ENCODE assay signal across 15 cellular contexts in the genomic region with DNA sequence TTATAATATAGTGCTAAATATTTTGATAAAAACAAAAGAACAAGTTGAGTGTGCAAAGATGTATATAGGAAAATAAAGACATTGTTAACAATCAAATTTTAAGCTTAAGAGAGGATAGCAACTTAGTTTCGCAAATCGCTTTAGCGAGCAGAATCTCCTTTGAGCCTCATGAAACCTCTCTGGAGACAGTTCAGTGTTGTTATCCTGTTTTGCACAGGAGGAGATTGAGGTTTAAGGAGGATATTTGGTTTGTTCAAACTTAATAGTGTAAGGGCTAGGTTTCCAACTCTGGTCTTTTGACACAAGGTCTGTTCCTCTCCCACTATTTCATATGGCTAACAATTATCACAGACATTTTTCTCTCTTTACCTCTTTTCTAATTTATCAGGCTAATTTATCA.
"Had no signal": no experiment of that assay in that cellular context is flagged by ENCODE, and none has a peak within 500 bp of the region (broad histone marks: within the 10 kb centered on the region; RNA-seq: fewer than 3 reads in every experiment).

No MANE protein-coding gene starts in this region.

- H3K27me3 Mint-ChIP-seq: activated CD4-positive, alpha-beta memory T cell treated with anti-CD3 and anti-CD28 coated beads for 36 hours had no signal

- H3K9me3 ChIP-seq: colonic mucosa, suprapubic skin, upper lobe of right lung had no signal

- H3K36me3 Mint-ChIP-seq: activated CD4-positive, alpha-beta memory T cell treated with anti-CD3 and anti-CD28 coated beads for 36 hours; natural killer cell had no signal

- H3K4me1 Mint-ChIP-seq: natural killer cell had no signal

- H3K27me3 ChIP-seq: cardiac muscle cell, colonic mucosa, foreskin keratinocyte, suprapubic skin, upper lobe of right lung had no signal

- H3K27ac Mint-ChIP-seq: activated CD4-positive, alpha-beta memory T cell treated with anti-CD3 and anti-CD28 coated beads for 36 hours; natural killer cell had no signal

- H3K36me3 ChIP-seq: cardiac muscle cell, colonic mucosa, suprapubic skin, upper lobe of right lung had no signal

- H3K27ac ChIP-seq: cardiac muscle cell, colonic mucosa, foreskin keratinocyte, suprapubic skin, upper lobe of right lung had no signal

- DNase-seq: activated CD4-positive, alpha-beta memory T cell treated with anti-CD3 and anti-CD28 coated beads for 36 hours; activated CD4-positive, CD25-positive, alpha-beta regulatory T cell treated with anti-CD3 and anti-CD28 coated beads, Interleukin-2, amount 50 U/mL, for 72 hours; activated CD8-positive, alpha-beta memory T cell treated with anti-CD3 and anti-CD28 coated beads, Interleukin-2, amount 50 U/mL, for 4 hours; activated gamma-delta T cell treated with Interleukin-2 at 50 U/mL for 16 hours; activated T-cell treated with anti-CD3 and anti-CD28 coated beads, Interleukin-2, amount 50 U/mL, for 72 hours; colonic mucosa; foreskin keratinocyte; left colon; natural killer cell; right cardiac atrium; stimulated activated CD4-positive, alpha-beta T cell treated with anti-CD3 and anti-CD28 coated beads, Interleukin-2, amount 100 ng/mL, for 24 hours; upper lobe of right lung had no signal

- H3K4me1 ChIP-seq: colonic mucosa, foreskin keratinocyte, suprapubic skin, upper lobe of right lung had no signal

- H3K4me3 ChIP-seq: cardiac muscle cell, colonic mucosa, lung, suprapubic skin, upper lobe of right lung had no signal

- H3K4me3 Mint-ChIP-seq: activated CD4-positive, alpha-beta memory T cell treated with anti-CD3 and anti-CD28 coated beads for 36 hours; natural killer cell had no signal

- ATAC-seq: foreskin keratinocyte, left colon, natural killer cell, right cardiac atrium, upper lobe of right lung had no signal
